ENCODE assay signal across 23 cellular contexts in genomic region chr12:81809113-81809777, GRCh38. TPM values are rescaled to one million over a fixed set of nuclear protein-coding genes. Genes with fewer than 3 reads are reported as not detected.
A peak's percentile ranks its signal among the peaks of the same experiment; 100 is the strongest.
DNase-seq lines count a peak whose midpoint lies in the region; ATAC-seq, FAIRE-seq and TF ChIP-seq lines count a peak whose summit lies in the region.
"Had no signal": no experiment of that assay in that cellular context is flagged by ENCODE, and none has a peak within 500 bp of the region (broad histone marks: within the 10 kb centered on the region; RNA-seq: fewer than 3 reads in every experiment).

No MANE protein-coding gene starts in this region.

- H3K14ac ChIP-seq in neuronal stem cell (ENCODE audit: low read length), result no peak overlapping the region

- intact Hi-C loops in HepG2 (cut with micrococcal nuclease; ENCODE audit: unreplicated experiment), result no loop called here
- intact Hi-C loops in right lobe of liver (cut with DNase I), result no loop called here
- intact Hi-C loops in activated CD4-positive, alpha-beta memory T cell treated with anti-CD3 and anti-CD28 coated beads for 36 hours (cut with micrococcal nuclease), result no loop called here
- intact Hi-C loops in ovary (cut with DNase I), result no loop called here

- no peak overlapping the region for H3K4me3 Mint-ChIP-seq in activated naive CD8-positive, alpha-beta T cell treated with anti-CD3 and anti-CD28 coated beads, Interleukin-2, amount 50 U/mL, for 24 hours
- H3K4me3 Mint-ChIP-seq in activated CD4-positive, alpha-beta memory T cell treated with anti-CD3 and anti-CD28 coated beads for 36 hours, result no peak overlapping the region
- H3K4me3 Mint-ChIP-seq: CD4-positive, alpha-beta T cell; IgD-negative memory B cell had no signal

- peaks cover 31% of the 10 kb centered on the region for H3K4me1 Mint-ChIP-seq in activated naive CD8-positive, alpha-beta T cell treated with anti-CD3 and anti-CD28 coated beads, Interleukin-2, amount 50 U/mL, for 24 hours
- H3K4me1 Mint-ChIP-seq in activated CD4-positive, alpha-beta memory T cell treated with anti-CD3 and anti-CD28 coated beads for 36 hours (ENCODE audit: low read depth), result peaks cover 8% of the 10 kb centered on the region

- no peak overlapping the region for H3K18ac ChIP-seq in neuronal stem cell (ENCODE audit: low read length)

- no peak overlapping the region for H2AK5ac ChIP-seq in neuronal stem cell (ENCODE audit: low read depth, low read length)

- WGBS in HepG2 (ENCODE audit: low lambda C conversion rate), result 1% methylated on average over 4 of the region's 4 CpGs
- 51% methylated on average over 4 of the region's 4 CpGs for WGBS in right lobe of liver (ENCODE audit: insufficient coverage, low coverage, low lambda C conversion rate, missing lambda C conversion rate)
- WGBS in neuronal stem cell (ENCODE audit: extremely low coverage in 2 of 2, insufficient read length in 2 of 2, insufficient replicate concordance in 1 of 2), 2 donors, result no CpG with 5 or more reads among the region's 4 CpGs
- WGBS in ovary, 3 donors, result 81 to 88% (median 81%) methylated on average over 4 of the region's 4 CpGs

- no peak overlapping the region for H2BK12ac ChIP-seq in neuronal stem cell (ENCODE audit: low read length)

- TF ChIP-seq CTCF in HepG2 (CRISPR knock-in tag; IDR thresholded peaks at IDR 0.05), result no peak
- TF ChIP-seq CTCF in right lobe of liver (IDR thresholded peaks at IDR 0.05), result no peak
- no peak for TF ChIP-seq CTCF in ovary (IDR thresholded peaks at IDR 0.05)

- H3K36me3 ChIP-seq in HepG2 (replicated peaks in 1 of 2; ENCODE audit: control insufficient read depth in 1 of 2, insufficient read depth in 2 of 2, low read length in 2 of 2) (no peaks in the 10 kb centered on the region), right lobe of liver (no peaks in the 10 kb centered on the region), neuronal stem cell (replicated peaks in 1 of 2; ENCODE audit: control insufficient read depth in 2 of 2, insufficient read depth in 2 of 2, low read length in 2 of 2) (no peaks in the 10 kb centered on the region), ovary (no peaks in the 10 kb centered on the region)
- H3K36me3 ChIP-seq: BE2C had no signal

- no peak overlapping the region for H2BK5ac ChIP-seq in neuronal stem cell (ENCODE audit: low read length)

- H3K4ac ChIP-seq in neuronal stem cell (ENCODE audit: low read length), result no peak overlapping the region

- no peak for FAIRE-seq in HepG2 (lab: Jason Lieb, UNC)
- FAIRE-seq: GM12891, H54 had no signal

- DNase-seq in HepG2 (ENCODE audit: low spot score) (no peak), right lobe of liver (no peak), neuronal stem cell (ENCODE audit: low spot score) (no peak), ovary (no peak)
- no peak for DNase-seq in activated naive CD8-positive, alpha-beta T cell treated with anti-CD3 and anti-CD28 coated beads, Interleukin-2, amount 50 U/mL, for 24 hours
- DNase-seq in activated CD4-positive, alpha-beta memory T cell treated with anti-CD3 and anti-CD28 coated beads for 36 hours, result no peak
- DNase-seq: BE2C; CD4-positive, alpha-beta T cell; COR-L47; DMS 273 treated with DMSO at 0.1 percent for 48 hours; DMS79 treated with DMSO at 0.1 percent for 48 hours; NCI-H1694 treated with DMSO at 0.1 percent for 48 hours; NCI-H2081 treated with DMSO at 0.1 percent for 48 hours; NCI-H2171 treated with DMSO at 0.1 percent for 48 hours; NCI-H526 treated with DMSO at 0.1 percent for 48 hours; Right ventricle myocardium superior had no signal

- TF ChIP-seq POLR2A in HepG2 (IDR thresholded peaks at IDR 0.05; ENCODE audit: insufficient read depth in 1 of 2, low read depth in 2 of 2, low read length in 2 of 2), result no peak
- no peak for TF ChIP-seq POLR2A in right lobe of liver (IDR thresholded peaks at IDR 0.05)
- no peak for TF ChIP-seq POLR2A in ovary (IDR thresholded peaks at IDR 0.05)

- TF ChIP-seq RAD21 in HepG2 (CRISPR knock-in tag; IDR thresholded peaks at IDR 0.05), result no peak

- H3K9me3 ChIP-seq in HepG2 (ENCODE audit: low read length) (no peaks in the 10 kb centered on the region), right lobe of liver (no peaks in the 10 kb centered on the region), neuronal stem cell (replicated peaks in 1 of 2; ENCODE audit: control insufficient read depth in 2 of 2, insufficient read depth in 1 of 2, low read depth in 1 of 2, low read length in 2 of 2) (no peaks in the 10 kb centered on the region), ovary (no peaks in the 10 kb centered on the region)
- H3K9me3 ChIP-seq: BE2C had no signal

- no peaks in the 10 kb centered on the region for H3K79me2 ChIP-seq in HepG2 (ENCODE audit: insufficient read depth, low read length)

- no peak overlapping the region for H4K8ac ChIP-seq in neuronal stem cell (ENCODE audit: low read depth, low read length)

- H3K9ac ChIP-seq in HepG2 (ENCODE audit: insufficient read depth, low read depth, low read length) (no peak overlapping the region), neuronal stem cell (ENCODE audit: low read depth, low read length, poor library complexity) (no peak overlapping the region)

- H3K27me3 ChIP-seq in HepG2 (ENCODE audit: control insufficient read depth in 1 of 2, insufficient read depth in 2 of 2, low read length in 2 of 2), result no peaks in the 10 kb centered on the region
- no peaks in the 10 kb centered on the region for H3K27me3 ChIP-seq in right lobe of liver
- H3K27me3 ChIP-seq in neuronal stem cell (ENCODE audit: control insufficient read depth in 3 of 3, insufficient read depth in 3 of 3, low read depth in 1 of 3, low read length in 3 of 3), result no peaks in the 10 kb centered on the region
- no peaks in the 10 kb centered on the region for H3K27me3 ChIP-seq in ovary
- H3K27me3 ChIP-seq: BE2C had no signal

- H3K27ac ChIP-seq in HepG2 (ENCODE audit: extremely low read length, insufficient read depth, low read length), result no peak overlapping the region
- H3K27ac ChIP-seq in right lobe of liver, result no peak overlapping the region
- no peak overlapping the region for H3K27ac ChIP-seq in neuronal stem cell (replicated peaks; ENCODE audit: low read length)
- no peak overlapping the region for H3K27ac ChIP-seq in ovary

- H3K9me3 Mint-ChIP-seq in activated naive CD8-positive, alpha-beta T cell treated with anti-CD3 and anti-CD28 coated beads, Interleukin-2, amount 50 U/mL, for 24 hours, result peaks cover 6% of the 10 kb centered on the region
- peaks cover 5% of the 10 kb centered on the region for H3K9me3 Mint-ChIP-seq in activated CD4-positive, alpha-beta memory T cell treated with anti-CD3 and anti-CD28 coated beads for 36 hours
- H3K9me3 Mint-ChIP-seq: CD4-positive, alpha-beta T cell had no signal

- H3K27me3 Mint-ChIP-seq in activated naive CD8-positive, alpha-beta T cell treated with anti-CD3 and anti-CD28 coated beads, Interleukin-2, amount 50 U/mL, for 24 hours, result peaks cover 9% of the 10 kb centered on the region
- H3K27me3 Mint-ChIP-seq in activated CD4-positive, alpha-beta memory T cell treated with anti-CD3 and anti-CD28 coated beads for 36 hours, result peaks cover 3% of the 10 kb centered on the region
- H3K27me3 Mint-ChIP-seq: CD4-positive, alpha-beta T cell; IgD-negative memory B cell had no signal

- no peaks in the 10 kb centered on the region for H4K20me1 ChIP-seq in HepG2 (ENCODE audit: insufficient read depth, low read length)

- POLR2A ChIA-PET in HepG2 (lab: Yijun Ruan, JAX), result no interaction called here
- POLR2A ChIA-PET in activated CD4-positive, alpha-beta memory T cell treated with anti-CD3 and anti-CD28 coated beads for 36 hours (lab: Charles Lee), result no interaction called here

- no peak overlapping the region for H2BK120ac ChIP-seq in neuronal stem cell (ENCODE audit: low read depth, low read length)

- peaks cover 5% of the 10 kb centered on the region for H3K36me3 Mint-ChIP-seq in activated naive CD8-positive, alpha-beta T cell treated with anti-CD3 and anti-CD28 coated beads, Interleukin-2, amount 50 U/mL, for 24 hours (ENCODE audit: low read depth)
- H3K36me3 Mint-ChIP-seq in activated CD4-positive, alpha-beta memory T cell treated with anti-CD3 and anti-CD28 coated beads for 36 hours, result peaks cover 7% of the 10 kb centered on the region
- H3K36me3 Mint-ChIP-seq: IgD-negative memory B cell had no signal

- no peak overlapping the region for H3K23ac ChIP-seq in neuronal stem cell (ENCODE audit: low read depth, low read length, poor library complexity)

- H3K4me2 ChIP-seq in HepG2 (ENCODE audit: low read depth, low read length), result no peak overlapping the region
- H3K4me2 ChIP-seq in neuronal stem cell (ENCODE audit: insufficient read depth, low read length, poor library complexity, severe bottlenecking), result no peak overlapping the region

- in situ Hi-C loops in HepG2 (cut with HindIII; ENCODE audit: extremely low pct_ligation_motif_present, low pct_unique_long_range_greater_than_20kb), result no loop called here

- ATAC-seq in HepG2 (no peak), right lobe of liver (no peak), GM21619 (IDR thresholded peaks at IDR 0.05; ENCODE audit: unreplicated experiment) (no peak)
- peak; percentile 23 for ATAC-seq in activated naive CD8-positive, alpha-beta T cell treated with anti-CD3 and anti-CD28 coated beads, Interleukin-2, amount 50 U/mL, for 24 hours

- no peak overlapping the region for H3K27ac Mint-ChIP-seq in activated naive CD8-positive, alpha-beta T cell treated with anti-CD3 and anti-CD28 coated beads, Interleukin-2, amount 50 U/mL, for 24 hours
- no peak overlapping the region for H3K27ac Mint-ChIP-seq in activated CD4-positive, alpha-beta memory T cell treated with anti-CD3 and anti-CD28 coated beads for 36 hours
- H3K27ac Mint-ChIP-seq: CD4-positive, alpha-beta T cell; IgD-negative memory B cell had no signal

- no TSS peak for BruUV-seq in HepG2 (replicated peaks; lab: Mats Ljungman, UMichigan)

- H2AFZ ChIP-seq in HepG2 (ENCODE audit: low read length) (no peak overlapping the region), neuronal stem cell (ENCODE audit: low read length) (peak overlapping the region; percentile 20)

- H3K4me1 ChIP-seq in HepG2 (ENCODE audit: insufficient read depth, low read length) (no peaks in the 10 kb centered on the region), right lobe of liver (no peaks in the 10 kb centered on the region), neuronal stem cell (ENCODE audit: control insufficient read depth in 2 of 2, insufficient read depth in 1 of 2, low read depth in 1 of 2, low read length in 2 of 2) (peaks cover 0 to 1% of the 10 kb centered on the region in 2 donors), ovary (ENCODE audit: insufficient read depth) (no peaks in the 10 kb centered on the region)
- H3K4me1 ChIP-seq: BE2C had no signal

- TF ChIP-seq EP300 in HepG2 (IDR thresholded peaks at IDR 0.05; ENCODE audit: low read depth in 2 of 2, low read length in 2 of 2), result no peak
- no peak for TF ChIP-seq EP300 in HepG2 (CRISPR knock-in tag; IDR thresholded peaks at IDR 0.05; ENCODE audit: borderline replicate concordance)
- no peak for TF ChIP-seq EP300 in ovary (IDR thresholded peaks at IDR 0.05)

- H2BK15ac ChIP-seq in neuronal stem cell (ENCODE audit: low read length), result no peak overlapping the region

- H4K91ac ChIP-seq in neuronal stem cell (ENCODE audit: low read depth, low read length, poor library complexity), result no peak overlapping the region

- no peaks in the 10 kb centered on the region for H3K79me1 ChIP-seq in neuronal stem cell (ENCODE audit: low read depth, low read length)

- CTCF ChIA-PET in HepG2 (lab: Yijun Ruan, JAX; ENCODE audit: low intra/inter-chr PET ratio, low total read pairs), result no interaction called here
- CTCF ChIA-PET in activated CD4-positive, alpha-beta memory T cell treated with anti-CD3 and anti-CD28 coated beads for 36 hours (lab: Charles Lee), result interaction anchor here (0.7 kb wide), 1 partner anchor 1245 kb away, joined by 3 read pairs; no protein-coding TSS in a partner anchor

- no peak overlapping the region for H3K4me3 ChIP-seq in HepG2 (replicated peaks in 1 of 3; ENCODE audit: insufficient read depth in 1 of 3, low read depth in 2 of 3, low read length in 3 of 3)
- no peak overlapping the region for H3K4me3 ChIP-seq in right lobe of liver
- H3K4me3 ChIP-seq in neuronal stem cell (ENCODE audit: low read length in 2 of 2), result no peak overlapping the region
- H3K4me3 ChIP-seq in ovary, result no peak overlapping the region

RNA-seq across cellular contexts. Expression of gene PPFIA2, which starts 50.1 kb away (rescaled TPM):
- total RNA-seq in HepG2 (2016; rRNA removed; fragmentation: Illumina TruSeq; extraction: Trizol) (not detected in 2 replicates), right lobe of liver (1 to 10 TPM in 1 of 6 experiments, under 1 TPM in 3, not detected in 2; 0.12 to 1.2 (median 0.56) TPM), ovary (1 to 10 TPM; 2.5 to 8.3 (median 4.3) TPM)
- total RNA-seq in HepG2 (2016; cell fraction: cytosol; rRNA removed; fragmentation: Illumina TruSeq; extraction: Trizol; ENCODE audit: low read depth), result not detected in 2 replicates
- not detected in 2 replicates for total RNA-seq in HepG2 (2016; cell fraction: insoluble cytoplasmic fraction; rRNA removed; fragmentation: Illumina TruSeq; extraction: Trizol)
- not detected in 2 replicates for total RNA-seq in HepG2 (2016; cell fraction: membrane; rRNA removed; fragmentation: Illumina TruSeq; extraction: Trizol)
- total RNA-seq in HepG2 (2016; cell fraction: nucleus; rRNA removed; fragmentation: Illumina TruSeq; extraction: Trizol), result not detected in 2 replicates
- polyA plus RNA-seq in HepG2 (2011; rRNA removed) (0.05 TPM in 1 of 2 replicates, not detected in the other), ovary (1 to 10 TPM in 1 of 2 donors, under 1 TPM in 1; 0.99 to 3.1 TPM)
- not detected in 2 replicates for polyA plus RNA-seq in HepG2 (2011; cell fraction: cytosol; rRNA removed)
- not detected in 2 replicates for polyA plus RNA-seq in HepG2 (2011; cell fraction: nucleus; rRNA removed)
- 0.17 TPM in 1 of 2 replicates, not detected in the other for polyA plus RNA-seq in HepG2 (2012)
- not detected in 2 replicates for polyA plus RNA-seq in HepG2 (2016; cell fraction: cytosol; fragmentation: Illumina TruSeq; extraction: Trizol; ENCODE audit: low read depth)
- not detected in 2 replicates for polyA plus RNA-seq in HepG2 (2016; cell fraction: insoluble cytoplasmic fraction; fragmentation: Illumina TruSeq; extraction: Trizol; ENCODE audit: low read depth)
- not detected in 2 replicates for polyA plus RNA-seq in HepG2 (2016; cell fraction: membrane; fragmentation: Illumina TruSeq; extraction: Trizol; ENCODE audit: low read depth)
- polyA plus RNA-seq in HepG2 (2016; cell fraction: nucleus; fragmentation: Illumina TruSeq; extraction: Trizol; ENCODE audit: insufficient read depth, low read depth), result not detected in 2 replicates
- polyA minus RNA-seq in HepG2 (2011; rRNA and poly(A)+ RNA removed; ENCODE audit: low replicate concordance), result not detected in 2 replicates
- polyA minus RNA-seq in HepG2 (2011; cell fraction: cytosol; rRNA and poly(A)+ RNA removed), result not detected in 2 replicates
- 0.12 and 0.13 TPM in 2 replicates for polyA minus RNA-seq in HepG2 (2011; cell fraction: nucleus; rRNA and poly(A)+ RNA removed)
- 0.77 TPM for polyA plus RNA-seq in neuronal stem cell (2013, experiment 1 of 2)
- 0.30 TPM for polyA plus RNA-seq in neuronal stem cell (2013, experiment 2 of 2)
- total RNA-seq in activated CD4-positive, alpha-beta memory T cell treated with anti-CD3 and anti-CD28 coated beads for 36 hours, result not detected
- total RNA-seq: CD4-positive, alpha-beta T cell; M059J; RPMI7951; SK-MEL-5 had no signal
- polyA plus RNA-seq: IgD-negative memory B cell had no signal
